In the genomic region with DNA sequence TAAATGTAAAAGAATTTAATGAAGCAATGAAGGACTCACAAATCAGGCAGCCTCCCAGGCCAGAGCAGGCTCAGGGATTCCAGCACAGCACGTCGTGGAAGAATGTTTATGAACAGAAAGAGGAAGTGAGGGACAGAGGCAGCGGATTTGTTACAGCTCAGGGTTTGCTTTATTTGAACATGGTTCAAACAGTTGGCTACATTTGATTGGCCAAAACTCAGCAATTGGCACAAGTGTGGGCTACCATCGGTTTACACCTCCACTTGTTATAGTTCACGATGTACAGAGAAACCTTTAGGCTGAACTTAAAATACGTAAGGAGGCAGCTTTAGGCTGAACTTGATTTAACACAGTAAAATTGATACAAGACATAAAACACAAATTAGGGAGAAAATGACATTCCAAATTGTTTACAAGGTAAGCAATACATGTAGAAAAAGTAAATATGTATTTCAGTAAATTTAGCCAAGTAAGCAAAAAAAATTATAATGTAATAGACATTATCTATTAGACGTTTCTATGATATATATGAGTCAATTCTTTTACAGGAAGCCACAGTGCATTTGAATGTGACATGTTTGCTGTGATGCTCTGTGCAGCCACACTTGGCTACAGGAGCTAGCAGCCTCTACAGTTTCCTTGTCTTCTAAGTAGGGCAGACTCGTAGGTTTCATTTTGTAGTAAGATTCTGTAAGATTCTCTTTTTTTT, we compare ENCODE assay signal across 9 cellular contexts.
DNase-seq lines count a peak whose midpoint lies in the region; ATAC-seq lines count a peak whose summit lies in the region.
"Had no signal": no experiment of that assay in that cellular context is flagged by ENCODE, and none has a peak within 500 bp of the region (broad histone marks: within the 10 kb centered on the region; RNA-seq: fewer than 3 reads in every experiment).

No MANE protein-coding gene starts in this region.

- H3K27me3 Mint-ChIP-seq in central memory CD8-positive, alpha-beta T cell = no peaks in the 10 kb centered on the region
- no peaks in the 10 kb centered on the region for H3K27me3 Mint-ChIP-seq in stimulated activated naive B cell treated with anti-CD40 and anti-IgM and Interleukin-4, amounts not matched to agents 10 μg/mL and 1 μg/mL and 100 μg/mL, for 72 hours

- DNase-seq in GF-D8 (lab: John Stamatoyannopoulos, UW) (peak; percentile 3), germinal center (ENCODE audit: low spot score) (no peak), cerebellar cortex (ENCODE audit: low spot score) (no peak)
- DNase-seq in central memory CD8-positive, alpha-beta T cell (ENCODE audit: low spot score in 2 of 2) = peak in 1 of 2 donors; percentile 14
- DNase-seq in stimulated activated naive B cell treated with anti-CD40 and anti-IgM and Interleukin-4, amounts not matched to agents 10 μg/mL and 1 μg/mL and 100 μg/mL, for 72 hours = peak; percentile 20
- no peak for DNase-seq in activated CD4-positive, alpha-beta T cell treated with anti-CD3 and anti-CD28 coated beads, Interleukin-2, amount 50 U/mL, for 48 hours

- H3K9me3 Mint-ChIP-seq in central memory CD8-positive, alpha-beta T cell = no peaks in the 10 kb centered on the region
- H3K9me3 Mint-ChIP-seq in stimulated activated naive B cell treated with anti-CD40 and anti-IgM and Interleukin-4, amounts not matched to agents 10 μg/mL and 1 μg/mL and 100 μg/mL, for 72 hours = peaks cover 3 to 7% of the 10 kb centered on the region in 2 donors

- H3K4me3 Mint-ChIP-seq in central memory CD8-positive, alpha-beta T cell = peak overlapping the region; percentile 74
- H3K4me3 Mint-ChIP-seq in stimulated activated naive B cell treated with anti-CD40 and anti-IgM and Interleukin-4, amounts not matched to agents 10 μg/mL and 1 μg/mL and 100 μg/mL, for 72 hours = peak overlapping the region in 1 of 2 donors; percentile 83
- H3K4me3 Mint-ChIP-seq: brain had no signal

- ATAC-seq in GM21390 (IDR thresholded peaks at IDR 0.05; ENCODE audit: unreplicated experiment) (peak; percentile 77), HG03571 (IDR thresholded peaks at IDR 0.05; ENCODE audit: unreplicated experiment) (peak; percentile 74)
- peak; percentile 84 for ATAC-seq in central memory CD8-positive, alpha-beta T cell (replicated peaks; ENCODE audit: extremely low read depth, poor library complexity, severe bottlenecking)
- ATAC-seq in stimulated activated naive B cell treated with anti-CD40 and anti-IgM and Interleukin-4, amounts not matched to agents 10 μg/mL and 1 μg/mL and 100 μg/mL, for 72 hours (replicated peaks) = peak; percentile 67 to 92

- H3K4me1 Mint-ChIP-seq in central memory CD8-positive, alpha-beta T cell = peaks cover 49% of the 10 kb centered on the region
- H3K4me1 Mint-ChIP-seq in stimulated activated naive B cell treated with anti-CD40 and anti-IgM and Interleukin-4, amounts not matched to agents 10 μg/mL and 1 μg/mL and 100 μg/mL, for 72 hours = peaks cover 8 to 14% of the 10 kb centered on the region in 2 donors
- H3K4me1 Mint-ChIP-seq: brain had no signal

- peaks cover 2% of the 10 kb centered on the region for H3K36me3 Mint-ChIP-seq in central memory CD8-positive, alpha-beta T cell (ENCODE audit: insufficient read depth)
- peaks cover 0 to 3% of the 10 kb centered on the region in 2 donors for H3K36me3 Mint-ChIP-seq in stimulated activated naive B cell treated with anti-CD40 and anti-IgM and Interleukin-4, amounts not matched to agents 10 μg/mL and 1 μg/mL and 100 μg/mL, for 72 hours
- H3K36me3 Mint-ChIP-seq: brain had no signal

- peak overlapping the region; percentile 94 for H3K27ac Mint-ChIP-seq in central memory CD8-positive, alpha-beta T cell (ENCODE audit: low read depth)
- H3K27ac Mint-ChIP-seq in stimulated activated naive B cell treated with anti-CD40 and anti-IgM and Interleukin-4, amounts not matched to agents 10 μg/mL and 1 μg/mL and 100 μg/mL, for 72 hours = peak overlapping the region; percentile 73
- H3K27ac Mint-ChIP-seq: brain had no signal

Comparison
In these comparisons a context has a peak if more than half of its experiments do, and no peak if none do; other contexts are left out.
1. DNase-seq: peak in GF-D8 (single experiment) and stimulated activated naive B cell treated with anti-CD40 and anti-IgM and Interleukin-4, amounts not matched to agents 10 μg/mL and 1 μg/mL and 100 μg/mL, for 72 hours (single experiment); none in germinal center (single experiment), cerebellar cortex (single experiment) and activated CD4-positive, alpha-beta T cell treated with anti-CD3 and anti-CD28 coated beads, Interleukin-2, amount 50 U/mL, for 48 hours (0 of 2).
2. Peak in every context shown above with its lines, with median percentiles within 50 percentile points of each other: ATAC-seq.